22 cellular contexts compared by ENCODE assay signal in genomic region chr1:164475834-164476233, GRCh38.
"Had no signal": no experiment of that assay in that cellular context is flagged by ENCODE, and none has a peak within 500 bp of the region (broad histone marks: within the 10 kb centered on the region; RNA-seq: fewer than 3 reads in every experiment).

No MANE protein-coding gene starts in this region.

- H3K27me3 ChIP-seq: MG63, SJSA1 had no signal

- H3K9me3 ChIP-seq: MG63, SJSA1 had no signal

- DNase-seq: IMR-90, Karpas-422, KG1, MG63, NCI-H1092, NCI-H1105 treated with DMSO at 0.1 percent for 48 hours, NCI-H1417 treated with DMSO at 0.1 percent for 48 hours, NCI-H146, NCI-H1694 treated with DMSO at 0.1 percent for 48 hours, NCI-H1930, NCI-H2081, NCI-H2107, NCI-H2227 treated with DMSO at 0.1 percent for 48 hours, NCI-H524, NCI-H526 treated with DMSO at 0.1 percent for 48 hours, NCI-H774, Right ventricle myocardium superior, RPMI8226, SIG-M5 had no signal

- H3K27ac ChIP-seq: SJSA1, SK-N-MC had no signal

- ATAC-seq: HepG2 had no signal

- H3K36me3 ChIP-seq: MG63, SJSA1 had no signal

- H3K4me1 ChIP-seq: SJSA1 had no signal

- H3K4me3 ChIP-seq: MG63, SJSA1, SK-N-MC had no signal
